26 cellular contexts compared by ENCODE assay signal in genomic region chr5:146745937-146746577, GRCh38.
DNase-seq lines count a peak whose midpoint lies in the region; ATAC-seq and TF ChIP-seq lines count a peak whose summit lies in the region.
"Had no signal": no experiment of that assay in that cellular context is flagged by ENCODE, and none has a peak within 500 bp of the region (broad histone marks: within the 10 kb centered on the region; RNA-seq: fewer than 3 reads in every experiment).

No MANE protein-coding gene starts in this region.

- no peak overlapping the region for H3K9ac ChIP-seq in parathyroid adenoma
- H3K9ac ChIP-seq: BLaER1 had no signal

- H3K27me3 ChIP-seq in parathyroid adenoma (ENCODE audit: control insufficient read depth, insufficient read depth, low read length) (no peaks in the 10 kb centered on the region), lower lobe of right lung (ENCODE audit: low read depth) (no peaks in the 10 kb centered on the region)
- H3K27me3 ChIP-seq: BLaER1, MG63, ovary, testis, uterus had no signal

- H3K4me3 ChIP-seq in parathyroid adenoma (ENCODE audit: low read depth, low read length) (no peak overlapping the region), lower lobe of right lung (no peak overlapping the region)
- H3K4me3 ChIP-seq: BLaER1, K562, lung, MG63, ovary, PC-9, testis, uterus had no signal

- no peaks in the 10 kb centered on the region for H3K79me2 ChIP-seq in parathyroid adenoma

- H3K9me3 ChIP-seq in parathyroid adenoma (ENCODE audit: control insufficient read depth, low read length) (no peaks in the 10 kb centered on the region), lower lobe of right lung (no peaks in the 10 kb centered on the region)
- H3K9me3 ChIP-seq: ovary, testis, uterus had no signal

- ATAC-seq in GM21576 (IDR thresholded peaks at IDR 0.05; ENCODE audit: unreplicated experiment) = no peak
- ATAC-seq in lower lobe of right lung = no peak
- ATAC-seq: K562, right cardiac atrium had no signal

- peak overlapping the region; percentile 12 for H3K27ac ChIP-seq in parathyroid adenoma
- H3K27ac ChIP-seq in lower lobe of right lung = no peak overlapping the region
- H3K27ac ChIP-seq: BLaER1, ovary, PC-9, testis, uterus had no signal

- H3K4me1 ChIP-seq in parathyroid adenoma = peaks cover 25% of the 10 kb centered on the region
- H3K4me1 ChIP-seq in lower lobe of right lung = no peaks in the 10 kb centered on the region
- H3K4me1 ChIP-seq: testis, uterus had no signal

- peak overlapping the region; percentile 34 for H2AFZ ChIP-seq in parathyroid adenoma
- H2AFZ ChIP-seq: PC-9 had no signal

- DNase-seq in NCI-H82 (lab: John Stamatoyannopoulos, UW) (peak; percentile 57), NCI-H82 treated with DMSO at 0.1 percent for 48 hours (lab: John Stamatoyannopoulos, UW; ENCODE audit: unreplicated experiment) (no peak), NCI-H1436 (lab: John Stamatoyannopoulos, UW) (peak; percentile 63), NCI-H748 (lab: John Stamatoyannopoulos, UW; ENCODE audit: unreplicated experiment) (peak; percentile 90), lower lobe of right lung (no peak)
- DNase-seq in stimulated activated naive CD4-positive, alpha-beta T cell treated with Interleukin-2 at 50 U/mL for 16 hours (lab: John Stamatoyannopoulos, UW) = no peak
- DNase-seq: activated B cell treated with CpG ODN at 0.5 μM for 24 hours; activated naive CD4-positive, alpha-beta T cell treated with anti-CD3 and anti-CD28 coated beads, Interleukin-2, amount 50 U/mL, for 16 hours; kidney; MG63; nephron progenitor cell; NK-92 treated with Interleukin-12 subunit alpha and Interleukin-12 subunit beta, amount 100 ng/mL, for 24 hours; ovary; PC-9; right cardiac atrium; Right ventricle myocardium superior; stimulated activated CD4-positive, alpha-beta T cell treated with anti-CD3 and anti-CD28 coated beads, Interleukin-4, amount 100 ng/mL, for 1 hour; stimulated activated naive CD4-positive, alpha-beta T cell; SW 1271; testis; uterus had no signal

- TF ChIP-seq CTCF in parathyroid adenoma (IDR thresholded peaks at IDR 0.05) (no peak), lower lobe of right lung (IDR thresholded peaks at IDR 0.05) (no peak)

- intact Hi-C loops in lower lobe of right lung (cut with DNase I) = no loop called here

- no peak overlapping the region for H3K4me2 ChIP-seq in parathyroid adenoma (ENCODE audit: low read length)
- H3K4me2 ChIP-seq: BLaER1, PC-9 had no signal

- H3K36me3 ChIP-seq in parathyroid adenoma (ENCODE audit: control insufficient read depth, insufficient read depth, low read length) (no peaks in the 10 kb centered on the region), lower lobe of right lung (no peaks in the 10 kb centered on the region)
- H3K36me3 ChIP-seq: BLaER1, MG63, ovary, uterus had no signal

Comparison
In these comparisons a context has a peak if more than half of its experiments do, and no peak if none do; other contexts are left out.
1. DNase-seq: peak in NCI-H82 (single experiment), NCI-H1436 (single experiment) and NCI-H748 (single experiment); none in NCI-H82 treated with DMSO at 0.1 percent for 48 hours (single experiment), lower lobe of right lung (single experiment) and stimulated activated naive CD4-positive, alpha-beta T cell treated with Interleukin-2 at 50 U/mL for 16 hours (single experiment).